15 cellular contexts compared by ENCODE assay signal in the genomic region with DNA sequence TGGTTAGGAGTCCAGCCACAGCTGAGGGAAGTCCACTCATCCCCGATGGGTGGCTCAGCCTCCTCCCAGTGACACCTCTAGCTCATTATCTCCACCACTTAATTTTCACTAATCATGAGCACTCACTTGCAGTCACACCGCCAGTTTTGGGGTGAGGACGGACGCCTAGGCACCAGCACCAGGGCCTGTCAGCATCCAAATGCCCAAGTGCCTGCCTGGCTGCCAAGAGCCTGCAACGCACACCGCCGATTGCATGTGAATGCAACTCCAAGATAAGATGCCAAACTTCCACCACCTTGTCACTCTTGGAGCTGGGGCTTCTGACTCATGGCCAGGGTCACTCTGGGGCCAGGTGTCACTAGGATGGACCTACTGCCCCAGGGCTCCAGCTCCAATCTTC.
"Had no signal": no experiment of that assay in that cellular context is flagged by ENCODE, and none has a peak within 500 bp of the region (broad histone marks: within the 10 kb centered on the region; RNA-seq: fewer than 3 reads in every experiment).

No MANE protein-coding gene starts in this region.

- H2AFZ ChIP-seq: neural progenitor cell had no signal

- H3K4me1 ChIP-seq: neural progenitor cell had no signal

- ATAC-seq: activated CD4-positive, alpha-beta T cell treated with anti-CD3 and anti-CD28 coated beads for 36 hours; activated naive CD4-positive, alpha-beta T cell treated with anti-CD3 and anti-CD28 coated beads, Interleukin-2, amount 50 U/mL, for 72 hours; left colon; stimulated activated naive CD8-positive, alpha-beta T cell treated with anti-CD3 and anti-CD28 coated beads, Interleukin-15, Interleukin-2, amounts not matched to agents 100 U/mL and 50 U/mL, for 24 hours; WTC11 had no signal

- H3K27ac ChIP-seq: neural progenitor cell had no signal

- H3K9me3 ChIP-seq: transverse colon had no signal

- H3K4me2 ChIP-seq: neural progenitor cell had no signal

- H3K9ac ChIP-seq: neural progenitor cell had no signal

- H3K36me3 ChIP-seq: neural progenitor cell, transverse colon had no signal

- H3K4me3 ChIP-seq: neural progenitor cell, transverse colon had no signal

- DNase-seq: activated CD4-positive, alpha-beta T cell treated with anti-CD3 and anti-CD28 coated beads for 36 hours; activated CD4-positive, alpha-beta T cell treated with anti-CD3 and anti-CD28 coated beads, Interleukin-2, amount 50 U/mL, for 48 hours; activated gamma-delta T cell treated with Interleukin-2 at 50 U/mL for 16 hours; amniotic stem cell; central memory CD4-positive, alpha-beta T cell; erythroblast; foreskin melanocyte; glutamatergic neuron; hippocampal formation; left colon; stimulated activated naive CD8-positive, alpha-beta T cell treated with anti-CD3 and anti-CD28 coated beads, Interleukin-15, Interleukin-2, amounts not matched to agents 100 U/mL and 50 U/mL, for 24 hours; transverse colon had no signal
